1 cellular context compared by ENCODE assay signal in the genomic region with DNA sequence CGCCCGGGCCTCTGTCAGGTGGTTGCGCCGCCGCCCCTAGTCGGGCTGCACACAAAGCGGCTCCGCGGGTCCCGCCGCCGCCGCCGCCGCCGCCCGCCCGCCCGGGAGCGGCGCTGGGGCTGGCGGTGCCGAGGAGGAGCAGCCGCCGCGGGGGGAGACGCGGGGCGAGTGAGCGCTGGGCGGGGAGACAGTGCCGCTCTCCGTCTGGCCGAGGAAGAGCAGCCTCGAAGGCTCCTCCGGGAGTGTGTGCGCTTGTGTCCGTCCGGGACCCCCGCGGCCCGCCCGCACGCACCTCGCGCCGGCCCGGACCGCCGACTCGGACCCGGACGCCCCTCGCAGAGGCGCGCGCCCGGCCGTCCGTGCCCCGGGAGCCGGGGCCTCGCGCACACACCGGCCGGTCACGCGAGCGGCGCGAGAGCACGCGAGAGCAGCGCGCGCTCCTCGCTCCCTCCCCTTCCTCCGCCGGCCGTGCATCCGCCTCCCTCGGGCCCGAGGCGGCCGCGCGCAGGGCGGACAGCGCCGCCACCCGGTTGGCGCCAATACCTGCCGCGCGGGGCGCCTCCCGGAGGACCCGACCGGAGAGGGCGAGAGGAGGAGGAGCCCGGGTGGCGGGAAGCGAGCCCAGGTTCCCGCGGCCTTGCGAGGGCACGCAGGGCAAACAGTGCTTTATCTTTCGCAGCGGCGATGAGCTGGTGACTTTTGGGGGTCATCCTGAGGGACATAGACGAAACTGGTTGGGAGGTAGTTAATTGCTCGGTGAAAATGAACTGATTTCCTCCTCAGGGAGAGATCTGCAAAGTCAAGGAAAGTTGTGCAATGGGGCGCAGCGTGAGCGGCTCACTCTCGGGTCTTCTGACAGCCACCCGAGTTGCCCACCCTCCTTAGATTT.
TF ChIP-seq lines count a peak whose summit lies in the region.

A gene with protein sequence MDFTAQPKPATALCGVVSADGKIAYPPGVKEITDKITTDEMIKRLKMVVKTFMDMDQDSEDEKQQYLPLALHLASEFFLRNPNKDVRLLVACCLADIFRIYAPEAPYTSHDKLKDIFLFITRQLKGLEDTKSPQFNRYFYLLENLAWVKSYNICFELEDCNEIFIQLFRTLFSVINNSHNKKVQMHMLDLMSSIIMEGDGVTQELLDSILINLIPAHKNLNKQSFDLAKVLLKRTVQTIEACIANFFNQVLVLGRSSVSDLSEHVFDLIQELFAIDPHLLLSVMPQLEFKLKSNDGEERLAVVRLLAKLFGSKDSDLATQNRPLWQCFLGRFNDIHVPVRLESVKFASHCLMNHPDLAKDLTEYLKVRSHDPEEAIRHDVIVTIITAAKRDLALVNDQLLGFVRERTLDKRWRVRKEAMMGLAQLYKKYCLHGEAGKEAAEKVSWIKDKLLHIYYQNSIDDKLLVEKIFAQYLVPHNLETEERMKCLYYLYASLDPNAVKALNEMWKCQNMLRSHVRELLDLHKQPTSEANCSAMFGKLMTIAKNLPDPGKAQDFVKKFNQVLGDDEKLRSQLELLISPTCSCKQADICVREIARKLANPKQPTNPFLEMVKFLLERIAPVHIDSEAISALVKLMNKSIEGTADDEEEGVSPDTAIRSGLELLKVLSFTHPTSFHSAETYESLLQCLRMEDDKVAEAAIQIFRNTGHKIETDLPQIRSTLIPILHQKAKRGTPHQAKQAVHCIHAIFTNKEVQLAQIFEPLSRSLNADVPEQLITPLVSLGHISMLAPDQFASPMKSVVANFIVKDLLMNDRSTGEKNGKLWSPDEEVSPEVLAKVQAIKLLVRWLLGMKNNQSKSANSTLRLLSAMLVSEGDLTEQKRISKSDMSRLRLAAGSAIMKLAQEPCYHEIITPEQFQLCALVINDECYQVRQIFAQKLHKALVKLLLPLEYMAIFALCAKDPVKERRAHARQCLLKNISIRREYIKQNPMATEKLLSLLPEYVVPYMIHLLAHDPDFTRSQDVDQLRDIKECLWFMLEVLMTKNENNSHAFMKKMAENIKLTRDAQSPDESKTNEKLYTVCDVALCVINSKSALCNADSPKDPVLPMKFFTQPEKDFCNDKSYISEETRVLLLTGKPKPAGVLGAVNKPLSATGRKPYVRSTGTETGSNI (N-terminal part only) (minus strand): TSS at position 423 of the 889 bp plus-strand sequence. CDS start 1,334 bp downstream, outside the sequence.

TF ChIP-seq in K562, 482 proteins besides CTCF, POLR2A, EP300 and RAD21 (continued from another document and continues in another):
- TF ChIP-seq, protein P1, sequence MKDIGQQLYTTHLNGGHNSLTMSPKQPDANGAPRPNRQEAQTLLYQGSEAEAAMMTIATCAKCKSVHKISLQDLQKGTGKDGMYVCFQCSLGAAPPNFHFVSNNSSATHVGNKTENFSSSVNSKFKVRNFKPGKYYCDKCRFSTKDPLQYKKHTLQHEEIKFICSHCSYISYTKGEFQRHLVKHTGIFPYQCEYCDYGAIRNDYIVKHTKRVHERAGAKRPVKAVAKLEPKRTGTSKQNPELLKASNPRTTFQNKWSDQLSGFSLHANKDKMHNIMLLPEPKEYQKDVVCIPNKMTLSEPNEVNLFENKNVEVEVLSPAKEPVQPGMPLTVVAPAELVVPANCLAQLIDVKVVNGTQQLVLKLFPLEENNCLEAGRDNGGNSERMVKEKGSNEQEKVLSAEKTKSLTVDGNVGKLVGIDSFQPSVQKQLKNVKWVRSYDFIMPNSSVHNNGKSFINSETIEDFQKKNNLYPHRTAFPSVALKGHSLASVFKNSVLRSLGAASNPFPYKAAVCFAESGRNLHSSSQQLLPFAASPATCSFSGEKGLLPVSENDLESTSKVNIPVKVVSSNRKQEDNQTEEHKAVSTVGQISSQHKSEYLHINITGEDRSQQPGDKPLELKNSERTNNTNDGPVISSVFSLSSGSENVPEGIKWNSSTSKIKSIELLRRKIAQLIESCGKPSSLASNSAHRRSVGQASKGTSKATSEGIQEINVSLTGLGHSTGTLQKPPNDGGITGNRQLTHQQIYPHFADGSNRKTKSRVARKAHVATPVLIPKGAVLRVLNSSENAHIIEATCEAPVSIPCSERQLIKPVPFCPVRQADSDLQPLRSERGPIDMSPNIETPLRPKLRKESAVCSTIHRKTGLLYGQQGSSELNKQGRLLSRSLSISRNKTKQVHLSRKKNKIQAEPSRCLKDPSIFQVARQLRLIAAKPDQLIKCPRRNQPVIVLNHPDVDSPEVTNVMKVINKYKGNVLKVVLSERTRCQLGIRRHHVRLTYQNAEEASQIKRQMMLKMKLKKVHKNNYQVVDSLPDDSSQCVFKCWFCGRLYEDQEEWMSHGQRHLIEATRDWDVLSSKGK (CRISPR knock-in tag; IDR thresholded peaks at IDR 0.05): no peak
- TF ChIP-seq NFXL1 (CRISPR knock-in tag; IDR thresholded peaks at IDR 0.05): no peak
- TF ChIP-seq NR3C1 (CRISPR knock-in tag; IDR thresholded peaks at IDR 0.05): peak; percentile 69
- TF ChIP-seq, protein P2, sequence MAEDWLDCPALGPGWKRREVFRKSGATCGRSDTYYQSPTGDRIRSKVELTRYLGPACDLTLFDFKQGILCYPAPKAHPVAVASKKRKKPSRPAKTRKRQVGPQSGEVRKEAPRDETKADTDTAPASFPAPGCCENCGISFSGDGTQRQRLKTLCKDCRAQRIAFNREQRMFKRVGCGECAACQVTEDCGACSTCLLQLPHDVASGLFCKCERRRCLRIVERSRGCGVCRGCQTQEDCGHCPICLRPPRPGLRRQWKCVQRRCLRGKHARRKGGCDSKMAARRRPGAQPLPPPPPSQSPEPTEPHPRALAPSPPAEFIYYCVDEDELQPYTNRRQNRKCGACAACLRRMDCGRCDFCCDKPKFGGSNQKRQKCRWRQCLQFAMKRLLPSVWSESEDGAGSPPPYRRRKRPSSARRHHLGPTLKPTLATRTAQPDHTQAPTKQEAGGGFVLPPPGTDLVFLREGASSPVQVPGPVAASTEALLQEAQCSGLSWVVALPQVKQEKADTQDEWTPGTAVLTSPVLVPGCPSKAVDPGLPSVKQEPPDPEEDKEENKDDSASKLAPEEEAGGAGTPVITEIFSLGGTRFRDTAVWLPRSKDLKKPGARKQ (CRISPR knock-in tag; IDR thresholded peaks at IDR 0.05): no peak
- TF ChIP-seq, protein P3, sequence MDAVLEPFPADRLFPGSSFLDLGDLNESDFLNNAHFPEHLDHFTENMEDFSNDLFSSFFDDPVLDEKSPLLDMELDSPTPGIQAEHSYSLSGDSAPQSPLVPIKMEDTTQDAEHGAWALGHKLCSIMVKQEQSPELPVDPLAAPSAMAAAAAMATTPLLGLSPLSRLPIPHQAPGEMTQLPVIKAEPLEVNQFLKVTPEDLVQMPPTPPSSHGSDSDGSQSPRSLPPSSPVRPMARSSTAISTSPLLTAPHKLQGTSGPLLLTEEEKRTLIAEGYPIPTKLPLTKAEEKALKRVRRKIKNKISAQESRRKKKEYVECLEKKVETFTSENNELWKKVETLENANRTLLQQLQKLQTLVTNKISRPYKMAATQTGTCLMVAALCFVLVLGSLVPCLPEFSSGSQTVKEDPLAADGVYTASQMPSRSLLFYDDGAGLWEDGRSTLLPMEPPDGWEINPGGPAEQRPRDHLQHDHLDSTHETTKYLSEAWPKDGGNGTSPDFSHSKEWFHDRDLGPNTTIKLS (IDR thresholded peaks at IDR 0.05; ENCODE audit: borderline replicate concordance, low read depth): peak; percentile 77
- no peak for TF ChIP-seq MYBL2 (IDR thresholded peaks at IDR 0.05; ENCODE audit: low read depth)
- TF ChIP-seq MYBL2 (CRISPR knock-in tag; IDR thresholded peaks at IDR 0.05; ENCODE audit: borderline replicate concordance): no peak
- no peak for TF ChIP-seq FOXA3 (CRISPR knock-in tag; conservative IDR thresholded peaks at IDR 0.05 in 1 of 2, IDR thresholded peaks at IDR 0.05 in 1 of 2)
- TF ChIP-seq NFRKB (IDR thresholded peaks at IDR 0.05; ENCODE audit: low read depth): no peak
- TF ChIP-seq GATAD2A (IDR thresholded peaks at IDR 0.05): peak; percentile 86
- no peak for TF ChIP-seq ZNF184 (CRISPR knock-in tag; IDR thresholded peaks at IDR 0.05)
- TF ChIP-seq KDM1A (IDR thresholded peaks at IDR 0.05): peak in 1 of 2 experiments; percentile 34; a peak in 2 of 4 replicates
- TF ChIP-seq POLR3G (IDR thresholded peaks at IDR 0.05; ENCODE audit: extremely low read depth, insufficient read length, insufficient replicate concordance): no peak
- TF ChIP-seq ZNF165 (CRISPR knock-in tag; IDR thresholded peaks at IDR 0.05; ENCODE audit: borderline replicate concordance): 0 out of 2 replicates have a peak, but pooled peaks have one; percentile 75
- no peak for TF ChIP-seq BRF1 (IDR thresholded peaks at IDR 0.05; ENCODE audit: borderline replicate concordance, extremely low read depth, insufficient read length)
- TF ChIP-seq FOXJ2 (tag; IDR thresholded peaks at IDR 0.05): no peak
- TF ChIP-seq ZNF589 (CRISPR knock-in tag; IDR thresholded peaks at IDR 0.05; ENCODE audit: low read depth): peak; percentile 57; the same call in 1 of the 2 replicates
- TF ChIP-seq, protein P4, sequence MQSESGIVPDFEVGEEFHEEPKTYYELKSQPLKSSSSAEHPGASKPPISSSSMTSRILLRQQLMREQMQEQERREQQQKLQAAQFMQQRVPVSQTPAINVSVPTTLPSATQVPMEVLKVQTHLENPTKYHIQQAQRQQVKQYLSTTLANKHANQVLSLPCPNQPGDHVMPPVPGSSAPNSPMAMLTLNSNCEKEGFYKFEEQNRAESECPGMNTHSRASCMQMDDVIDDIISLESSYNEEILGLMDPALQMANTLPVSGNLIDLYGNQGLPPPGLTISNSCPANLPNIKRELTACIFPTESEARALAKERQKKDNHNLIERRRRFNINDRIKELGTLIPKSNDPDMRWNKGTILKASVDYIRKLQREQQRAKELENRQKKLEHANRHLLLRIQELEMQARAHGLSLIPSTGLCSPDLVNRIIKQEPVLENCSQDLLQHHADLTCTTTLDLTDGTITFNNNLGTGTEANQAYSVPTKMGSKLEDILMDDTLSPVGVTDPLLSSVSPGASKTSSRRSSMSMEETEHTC (IDR thresholded peaks at IDR 0.05): no peak
- TF ChIP-seq ZNF282 (CRISPR knock-in tag; IDR thresholded peaks at IDR 0.05): no peak
- TF ChIP-seq, protein P5, sequence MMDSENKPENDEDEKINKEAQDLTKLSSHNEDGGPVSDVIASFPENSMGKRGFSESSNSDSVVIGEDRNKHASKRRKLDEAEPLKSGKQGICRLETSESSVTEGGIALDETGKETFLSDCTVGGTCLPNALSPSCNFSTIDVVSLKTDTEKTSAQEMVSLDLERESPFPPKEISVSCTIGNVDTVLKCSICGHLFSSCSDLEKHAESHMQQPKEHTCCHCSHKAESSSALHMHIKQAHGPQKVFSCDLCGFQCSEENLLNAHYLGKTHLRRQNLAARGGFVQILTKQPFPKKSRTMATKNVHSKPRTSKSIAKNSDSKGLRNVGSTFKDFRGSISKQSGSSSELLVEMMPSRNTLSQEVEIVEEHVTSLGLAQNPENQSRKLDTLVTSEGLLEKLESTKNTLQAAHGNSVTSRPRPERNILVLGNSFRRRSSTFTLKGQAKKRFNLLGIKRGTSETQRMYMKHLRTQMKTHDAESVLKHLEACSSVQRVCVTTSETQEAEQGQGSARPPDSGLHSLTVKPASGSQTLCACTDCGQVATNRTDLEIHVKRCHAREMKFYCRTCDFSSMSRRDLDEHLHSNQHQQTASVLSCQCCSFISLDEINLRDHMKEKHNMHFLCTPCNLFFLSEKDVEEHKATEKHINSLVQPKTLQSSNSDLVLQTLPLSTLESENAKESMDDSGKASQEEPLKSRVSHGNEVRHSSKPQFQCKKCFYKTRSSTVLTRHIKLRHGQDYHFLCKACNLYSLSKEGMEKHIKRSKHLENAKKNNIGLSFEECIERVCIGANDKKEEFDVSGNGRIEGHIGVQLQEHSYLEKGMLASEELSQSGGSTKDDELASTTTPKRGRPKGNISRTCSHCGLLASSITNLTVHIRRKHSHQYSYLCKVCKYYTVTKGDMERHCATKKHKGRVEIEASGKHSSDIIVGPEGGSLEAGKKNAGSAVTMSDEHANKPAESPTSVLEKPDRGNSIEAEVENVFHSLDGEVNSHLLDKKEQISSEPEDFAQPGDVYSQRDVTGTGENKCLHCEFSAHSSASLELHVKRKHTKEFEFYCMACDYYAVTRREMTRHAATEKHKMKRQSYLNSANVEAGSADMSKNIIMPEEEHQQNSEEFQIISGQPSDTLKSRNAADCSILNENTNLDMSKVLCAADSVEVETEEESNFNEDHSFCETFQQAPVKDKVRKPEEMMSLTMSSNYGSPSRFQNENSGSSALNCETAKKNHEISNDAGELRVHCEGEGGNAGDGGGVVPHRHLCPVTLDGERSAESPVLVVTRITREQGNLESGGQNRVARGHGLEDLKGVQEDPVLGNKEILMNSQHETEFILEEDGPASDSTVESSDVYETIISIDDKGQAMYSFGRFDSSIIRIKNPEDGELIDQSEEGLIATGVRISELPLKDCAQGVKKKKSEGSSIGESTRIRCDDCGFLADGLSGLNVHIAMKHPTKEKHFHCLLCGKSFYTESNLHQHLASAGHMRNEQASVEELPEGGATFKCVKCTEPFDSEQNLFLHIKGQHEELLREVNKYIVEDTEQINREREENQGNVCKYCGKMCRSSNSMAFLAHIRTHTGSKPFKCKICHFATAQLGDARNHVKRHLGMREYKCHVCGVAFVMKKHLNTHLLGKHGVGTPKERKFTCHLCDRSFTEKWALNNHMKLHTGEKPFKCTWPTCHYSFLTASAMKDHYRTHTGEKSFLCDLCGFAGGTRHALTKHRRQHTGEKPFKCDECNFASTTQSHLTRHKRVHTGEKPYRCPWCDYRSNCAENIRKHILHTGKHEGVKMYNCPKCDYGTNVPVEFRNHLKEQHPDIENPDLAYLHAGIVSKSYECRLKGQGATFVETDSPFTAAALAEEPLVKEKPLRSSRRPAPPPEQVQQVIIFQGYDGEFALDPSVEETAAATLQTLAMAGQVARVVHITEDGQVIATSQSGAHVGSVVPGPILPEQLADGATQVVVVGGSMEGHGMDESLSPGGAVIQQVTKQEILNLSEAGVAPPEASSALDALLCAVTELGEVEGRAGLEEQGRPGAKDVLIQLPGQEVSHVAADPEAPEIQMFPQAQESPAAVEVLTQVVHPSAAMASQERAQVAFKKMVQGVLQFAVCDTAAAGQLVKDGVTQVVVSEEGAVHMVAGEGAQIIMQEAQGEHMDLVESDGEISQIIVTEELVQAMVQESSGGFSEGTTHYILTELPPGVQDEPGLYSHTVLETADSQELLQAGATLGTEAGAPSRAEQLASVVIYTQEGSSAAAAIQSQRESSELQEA (IDR thresholded peaks at IDR 0.05; ENCODE audit: low read depth): no peak
